Comparison of ENCODE assay signal across 22 cellular contexts in the genomic region with DNA sequence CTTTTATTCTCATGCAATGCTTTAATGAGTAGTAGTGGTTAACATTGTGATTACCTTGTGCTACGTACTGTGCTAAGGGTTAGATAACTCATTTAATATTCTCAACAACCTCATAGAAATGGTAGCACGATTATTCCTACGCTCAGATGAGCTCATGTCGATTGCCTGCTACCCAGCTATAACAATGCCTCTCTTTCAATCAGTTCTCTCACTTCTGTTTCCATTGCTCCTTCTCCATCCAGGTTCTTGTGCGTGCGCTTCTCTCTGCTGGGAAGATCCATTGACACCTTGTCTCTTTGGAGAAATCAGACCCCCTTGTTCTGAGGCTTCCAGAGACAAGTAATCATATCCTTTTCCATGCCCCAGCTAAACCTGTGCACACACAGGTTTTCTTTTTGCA.
"Had no signal": no experiment of that assay in that cellular context is flagged by ENCODE, and none has a peak within 500 bp of the region (broad histone marks: within the 10 kb centered on the region; RNA-seq: fewer than 3 reads in every experiment).

No MANE protein-coding gene starts in this region.

- H3K9me3 Mint-ChIP-seq: activated naive CD4-positive, alpha-beta T cell treated with anti-CD3 and anti-CD28 coated beads for 36 hours; activated naive CD8-positive, alpha-beta T cell treated with anti-CD3 and anti-CD28 coated beads, Interleukin-2, amount 10 ng/mL, durations not matched to agents 7 days and 5 days; nephron progenitor cell had no signal

- H2AFZ ChIP-seq: hepatocyte had no signal

- H3K4me2 ChIP-seq: hepatocyte, smooth muscle cell had no signal

- H3K9me3 ChIP-seq: mucosa of descending colon, sigmoid colon, thyroid gland had no signal

- H3K36me3 Mint-ChIP-seq: activated naive CD8-positive, alpha-beta T cell treated with anti-CD3 and anti-CD28 coated beads, Interleukin-2, amount 10 ng/mL, durations not matched to agents 7 days and 5 days had no signal

- H3K79me2 ChIP-seq: hepatocyte had no signal

- H3K4me1 ChIP-seq: sigmoid colon, thyroid gland had no signal

- H3K4me1 Mint-ChIP-seq: activated naive CD8-positive, alpha-beta T cell treated with anti-CD3 and anti-CD28 coated beads, Interleukin-2, amount 10 ng/mL, durations not matched to agents 7 days and 5 days had no signal

- H3K36me3 ChIP-seq: sigmoid colon, thyroid gland had no signal

- H3K4me3 ChIP-seq: hepatocyte, mucosa of descending colon, sigmoid colon, smooth muscle cell, thyroid gland had no signal

- H3K27ac Mint-ChIP-seq: activated naive CD4-positive, alpha-beta T cell treated with anti-CD3 and anti-CD28 coated beads for 36 hours; activated naive CD8-positive, alpha-beta T cell treated with anti-CD3 and anti-CD28 coated beads, Interleukin-2, amount 10 ng/mL, durations not matched to agents 7 days and 5 days; nephron progenitor cell had no signal

- DNase-seq: activated CD4-positive, alpha-beta T cell treated with anti-CD3 and anti-CD28 coated beads for 1 hour; activated CD4-positive, alpha-beta T cell treated with anti-CD3 and anti-CD28 coated beads, Interleukin-2, amount 50 U/mL, for 48 hours; activated naive CD4-positive, alpha-beta T cell treated with anti-CD3 and anti-CD28 coated beads for 36 hours; activated naive CD8-positive, alpha-beta T cell treated with anti-CD3 and anti-CD28 coated beads, Interleukin-2, amount 10 ng/mL, durations not matched to agents 7 days and 5 days; activated T-cell treated with anti-CD3 and anti-CD28 coated beads, Interleukin-2, amount 50 U/mL, for 48 hours; amniotic stem cell; effector CD4-positive, alpha-beta T cell; glutamatergic neuron; left ventricle myocardium superior; mesenchymal stem cell; mucosa of descending colon; nephron progenitor cell; occipital lobe; retina; sigmoid colon; stimulated activated CD4-positive, alpha-beta T cell treated with anti-CD3 and anti-CD28 coated beads, Interleukin-15, amount 100 ng/mL, for 24 hours; stimulated activated CD8-positive, alpha-beta memory T cell treated with anti-CD3 and anti-CD28 coated beads, Interleukin-4, amount 100 ng/mL, for 48 hours; stimulated activated naive CD4-positive, alpha-beta T cell; T-helper 1 cell; thyroid gland had no signal

- H3K27me3 ChIP-seq: thyroid gland had no signal

- H3K4me3 Mint-ChIP-seq: activated naive CD4-positive, alpha-beta T cell treated with anti-CD3 and anti-CD28 coated beads for 36 hours; activated naive CD8-positive, alpha-beta T cell treated with anti-CD3 and anti-CD28 coated beads, Interleukin-2, amount 10 ng/mL, durations not matched to agents 7 days and 5 days; nephron progenitor cell had no signal

- H3K27ac ChIP-seq: hepatocyte, sigmoid colon, thyroid gland had no signal

- ATAC-seq: left ventricle myocardium superior, mucosa of descending colon had no signal
